Comparison of ENCODE assay signal across 1 cellular context in the genomic region with DNA sequence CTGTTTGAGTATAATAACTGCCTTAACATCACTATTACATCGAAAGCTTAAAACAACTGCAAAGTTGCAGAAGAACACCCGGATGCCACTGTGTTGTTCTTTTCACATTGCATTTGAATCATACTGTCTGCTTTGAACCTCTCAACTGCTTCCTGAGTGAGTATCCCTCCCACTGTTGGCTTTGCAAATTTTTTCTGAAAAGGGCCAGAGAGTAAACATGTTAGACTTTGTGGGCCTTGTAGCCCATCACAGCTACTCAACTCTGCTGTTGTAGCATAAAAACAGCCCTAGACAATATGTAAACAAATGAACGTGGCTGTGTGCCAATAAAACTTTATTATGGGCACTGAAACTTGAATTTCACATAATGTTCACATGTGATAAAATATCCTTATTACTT.
TF ChIP-seq lines count a peak whose summit lies in the region.

No MANE protein-coding gene starts in this region.

TF ChIP-seq in GM23338, 12 proteins besides CTCF, POLR2A, EP300 and RAD21 (continued from another document):
- TF ChIP-seq, protein P1, sequence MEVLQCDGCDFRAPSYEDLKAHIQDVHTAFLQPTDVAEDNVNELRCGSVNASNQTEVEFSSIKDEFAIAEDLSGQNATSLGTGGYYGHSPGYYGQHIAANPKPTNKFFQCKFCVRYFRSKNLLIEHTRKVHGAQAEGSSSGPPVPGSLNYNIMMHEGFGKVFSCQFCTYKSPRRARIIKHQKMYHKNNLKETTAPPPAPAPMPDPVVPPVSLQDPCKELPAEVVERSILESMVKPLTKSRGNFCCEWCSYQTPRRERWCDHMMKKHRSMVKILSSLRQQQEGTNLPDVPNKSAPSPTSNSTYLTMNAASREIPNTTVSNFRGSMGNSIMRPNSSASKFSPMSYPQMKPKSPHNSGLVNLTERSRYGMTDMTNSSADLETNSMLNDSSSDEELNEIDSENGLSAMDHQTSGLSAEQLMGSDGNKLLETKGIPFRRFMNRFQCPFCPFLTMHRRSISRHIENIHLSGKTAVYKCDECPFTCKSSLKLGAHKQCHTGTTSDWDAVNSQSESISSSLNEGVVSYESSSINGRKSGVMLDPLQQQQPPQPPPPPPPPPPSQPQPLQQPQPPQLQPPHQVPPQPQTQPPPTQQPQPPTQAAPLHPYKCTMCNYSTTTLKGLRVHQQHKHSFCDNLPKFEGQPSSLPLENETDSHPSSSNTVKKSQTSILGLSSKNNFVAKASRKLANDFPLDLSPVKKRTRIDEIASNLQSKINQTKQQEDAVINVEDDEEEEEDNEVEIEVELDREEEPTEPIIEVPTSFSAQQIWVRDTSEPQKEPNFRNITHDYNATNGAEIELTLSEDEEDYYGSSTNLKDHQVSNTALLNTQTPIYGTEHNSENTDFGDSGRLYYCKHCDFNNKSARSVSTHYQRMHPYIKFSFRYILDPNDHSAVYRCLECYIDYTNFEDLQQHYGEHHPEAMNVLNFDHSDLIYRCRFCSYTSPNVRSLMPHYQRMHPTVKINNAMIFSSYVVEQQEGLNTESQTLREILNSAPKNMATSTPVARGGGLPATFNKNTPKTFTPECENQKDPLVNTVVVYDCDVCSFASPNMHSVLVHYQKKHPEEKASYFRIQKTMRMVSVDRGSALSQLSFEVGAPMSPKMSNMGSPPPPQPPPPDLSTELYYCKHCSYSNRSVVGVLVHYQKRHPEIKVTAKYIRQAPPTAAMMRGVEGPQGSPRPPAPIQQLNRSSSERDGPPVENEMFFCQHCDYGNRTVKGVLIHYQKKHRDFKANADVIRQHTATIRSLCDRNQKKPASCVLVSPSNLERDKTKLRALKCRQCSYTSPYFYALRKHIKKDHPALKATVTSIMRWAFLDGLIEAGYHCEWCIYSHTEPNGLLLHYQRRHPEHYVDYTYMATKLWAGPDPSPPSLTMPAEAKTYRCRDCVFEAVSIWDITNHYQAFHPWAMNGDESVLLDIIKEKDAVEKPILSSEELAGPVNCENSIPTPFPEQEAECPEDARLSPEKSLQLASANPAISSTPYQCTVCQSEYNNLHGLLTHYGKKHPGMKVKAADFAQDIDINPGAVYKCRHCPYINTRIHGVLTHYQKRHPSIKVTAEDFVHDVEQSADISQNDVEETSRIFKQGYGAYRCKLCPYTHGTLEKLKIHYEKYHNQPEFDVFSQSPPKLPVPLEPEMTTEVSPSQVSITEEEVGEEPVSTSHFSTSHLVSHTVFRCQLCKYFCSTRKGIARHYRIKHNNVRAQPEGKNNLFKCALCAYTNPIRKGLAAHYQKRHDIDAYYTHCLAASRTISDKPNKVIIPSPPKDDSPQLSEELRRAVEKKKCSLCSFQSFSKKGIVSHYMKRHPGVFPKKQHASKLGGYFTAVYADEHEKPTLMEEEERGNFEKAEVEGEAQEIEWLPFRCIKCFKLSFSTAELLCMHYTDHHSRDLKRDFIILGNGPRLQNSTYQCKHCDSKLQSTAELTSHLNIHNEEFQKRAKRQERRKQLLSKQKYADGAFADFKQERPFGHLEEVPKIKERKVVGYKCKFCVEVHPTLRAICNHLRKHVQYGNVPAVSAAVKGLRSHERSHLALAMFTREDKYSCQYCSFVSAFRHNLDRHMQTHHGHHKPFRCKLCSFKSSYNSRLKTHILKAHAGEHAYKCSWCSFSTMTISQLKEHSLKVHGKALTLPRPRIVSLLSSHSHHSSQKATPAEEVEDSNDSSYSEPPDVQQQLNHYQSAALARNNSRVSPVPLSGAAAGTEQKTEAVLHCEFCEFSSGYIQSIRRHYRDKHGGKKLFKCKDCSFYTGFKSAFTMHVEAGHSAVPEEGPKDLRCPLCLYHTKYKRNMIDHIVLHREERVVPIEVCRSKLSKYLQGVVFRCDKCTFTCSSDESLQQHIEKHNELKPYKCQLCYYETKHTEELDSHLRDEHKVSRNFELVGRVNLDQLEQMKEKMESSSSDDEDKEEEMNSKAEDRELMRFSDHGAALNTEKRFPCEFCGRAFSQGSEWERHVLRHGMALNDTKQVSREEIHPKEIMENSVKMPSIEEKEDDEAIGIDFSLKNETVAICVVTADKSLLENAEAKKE (CRISPR knock-in tag; IDR thresholded peaks at IDR 0.05), result no peak
